8 cellular contexts compared by ENCODE assay signal in genomic region chr7:47581821-47582747, GRCh38. TPM values are rescaled to one million over a fixed set of nuclear protein-coding genes. Genes with fewer than 3 reads are reported as not detected.
A peak's percentile ranks its signal among the peaks of the same experiment; 100 is the strongest.
DNase-seq lines count a peak whose midpoint lies in the region; ATAC-seq and TF ChIP-seq lines count a peak whose summit lies in the region.

Gene TNS3, minus strand, starts transcription at chr7:47582111. Its CDS starts 142,475 bp downstream, at chr7:47439636.

- TF ChIP-seq EP300 in Ishikawa (IDR thresholded peaks at IDR 0.05; ENCODE audit: borderline replicate concordance): no peak

- peaks cover 0 to 4% of the 10 kb centered on the region in 2 donors for H3K9me3 ChIP-seq in breast epithelium

- H3K27ac ChIP-seq in breast epithelium: peak within 1 kb of the TSS; percentile 68 to 85

- DNase-seq in AG09309 (ENCODE audit: low read depth): no peak
- no peak for DNase-seq in breast epithelium (ENCODE audit: low spot score in 2 of 2)
- no peak for DNase-seq in kidney epithelial cell (ENCODE audit: low read depth)
- DNase-seq in stimulated activated naive CD8-positive, alpha-beta T cell treated with anti-CD3 and anti-CD28 coated beads, Interleukin-15, Interleukin-2, amounts not matched to agents 100 U/mL and 50 U/mL, for 24 hours: no peak
- no peak for DNase-seq in GF-D8 (lab: John Stamatoyannopoulos, UW)
- DNase-seq in stimulated activated CD8-positive, alpha-beta memory T cell treated with anti-CD3 and anti-CD28 coated beads, Interleukin-4, amount 100 ng/mL, for 48 hours: no peak

- no peaks in the 10 kb centered on the region for H3K36me3 ChIP-seq in breast epithelium
- no peaks in the 10 kb centered on the region for H3K36me3 ChIP-seq in kidney epithelial cell (ENCODE audit: control insufficient read depth, insufficient read depth, low read length)

- peaks cover 0 to 15% of the 10 kb centered on the region in 2 donors for H3K4me1 ChIP-seq in breast epithelium

- peak; percentile 48 for ATAC-seq in stimulated activated naive CD8-positive, alpha-beta T cell treated with anti-CD3 and anti-CD28 coated beads, Interleukin-15, Interleukin-2, amounts not matched to agents 100 U/mL and 50 U/mL, for 24 hours
- no peak for ATAC-seq in HG02588 (IDR thresholded peaks at IDR 0.05; ENCODE audit: unreplicated experiment)

- H3K27me3 ChIP-seq in breast epithelium (no peaks in the 10 kb centered on the region), kidney epithelial cell (ENCODE audit: control insufficient read depth, insufficient read depth, low read length) (no peaks in the 10 kb centered on the region)

- TF ChIP-seq POLR2A in breast epithelium (IDR thresholded peaks at IDR 0.05): no peak

- TF ChIP-seq CTCF in AG09309 (IDR thresholded peaks at IDR 0.05; ENCODE audit: control insufficient read depth, insufficient read depth, low read depth, low read length, missing control alignments) (no peak), breast epithelium (IDR thresholded peaks at IDR 0.05) (peak in 1 of 3 donors; percentile 29), kidney epithelial cell (IDR thresholded peaks at IDR 0.05; ENCODE audit: insufficient read depth, low read length, poor library complexity, severe bottlenecking) (no peak)

- intact Hi-C loops in breast epithelium (cut with DNase I; ENCODE audit: low total_unique reads): loop anchor here (1.0 kb wide), 1 partner anchor 122 kb away; no protein-coding TSS in a partner anchor

- TF ChIP-seq RAD21 in Ishikawa (IDR thresholded peaks at IDR 0.05; ENCODE audit: low read depth): no peak

- peak within 1 kb of the TSS; percentile 82 for H3K4me3 ChIP-seq in AG09309 (ENCODE audit: control insufficient read depth, low read depth, low read length)
- H3K4me3 ChIP-seq in breast epithelium: peak within 1 kb of the TSS; percentile 68 to 89 (median 71)
- H3K4me3 ChIP-seq in kidney epithelial cell (ENCODE audit: low read depth, low read length): peak within 1 kb of the TSS; percentile 82

TF ChIP-seq in Ishikawa, 13 proteins besides CTCF, POLR2A, EP300 and RAD21:
- TF ChIP-seq USF1 (IDR thresholded peaks at IDR 0.05) (0 out of 2 replicates have a peak, but pooled peaks have one; percentile 2), CEBPB (IDR thresholded peaks at IDR 0.05) (no peak), YY1 (IDR thresholded peaks at IDR 0.05; ENCODE audit: low read depth) (peak; percentile 52; the same call in 1 of the 2 replicates), TAF1 (IDR thresholded peaks at IDR 0.05; ENCODE audit: low read depth) (no peak; the same call in none of the 2 replicates), ZBTB7A (IDR thresholded peaks at IDR 0.05; ENCODE audit: low read depth) (peak; percentile 21)

RNA-seq across cellular contexts. Expression of gene TNS3, which starts in this region (rescaled TPM):
- total RNA-seq in breast epithelium (10 to 100 TPM; 41.0 to 78.1 (median 56.2) TPM), kidney epithelial cell (41.2 and 57.0 TPM in 2 replicates)
